In genomic region chr15:49620658-49621326, GRCh38 we compare ENCODE assay signal across 1 cellular context.
TF ChIP-seq lines count a peak whose summit lies in the region.

TSS of gene DTWD1 (plus strand) at chr15:49621048. CDS start at chr15:49625168, 4,120 bp downstream.
TSS of gene FAM227B (minus strand) at chr15:49620818. CDS start at chr15:49615171, 5,647 bp downstream.

TF ChIP-seq in K562, 482 proteins besides CTCF, POLR2A, EP300 and RAD21 (continued from another document and continues in another):
- TF ChIP-seq ZBTB11 (CRISPR knock-in tag; IDR thresholded peaks at IDR 0.05) = peak; percentile 96 to 100 (median 100)
- no peak for TF ChIP-seq SMARCA4 (IDR thresholded peaks at IDR 0.05)
- TF ChIP-seq SMAD1 (IDR thresholded peaks at IDR 0.05; ENCODE audit: low read depth, low read length, partially characterized antibody) = peak; percentile 68
- TF ChIP-seq BDP1 (IDR thresholded peaks at IDR 0.05; ENCODE audit: insufficient read depth, insufficient read length) = no peak
- no peak for TF ChIP-seq CREB5 (CRISPR knock-in tag; IDR thresholded peaks at IDR 0.05)
- TF ChIP-seq ADNP (tag; IDR thresholded peaks at IDR 0.05) = no peak
- TF ChIP-seq MCM7 (IDR thresholded peaks at IDR 0.05) = no peak
- 0 out of 2 replicates have a peak, but pooled peaks have one; percentile 30 for TF ChIP-seq NR2F6 (CRISPR knock-in tag; IDR thresholded peaks at IDR 0.05)
- TF ChIP-seq ELF1 (tag; IDR thresholded peaks at IDR 0.05) = peak; percentile 60; the same call in 1 of the 2 replicates
- TF ChIP-seq ZNF583 (CRISPR knock-in tag; IDR thresholded peaks at IDR 0.05) = no peak
- no peak for TF ChIP-seq POLR2AphosphoS2 (IDR thresholded peaks at IDR 0.05; ENCODE audit: low read length)
- TF ChIP-seq IFI16 (CRISPR knock-in tag; IDR thresholded peaks at IDR 0.05) = no peak
- no peak for TF ChIP-seq THRA (IDR thresholded peaks at IDR 0.05)
- TF ChIP-seq CBX3 (IDR thresholded peaks at IDR 0.05; ENCODE audit: borderline replicate concordance in 1 of 2, low read length in 2 of 2) = peak in 1 of 2 experiments; percentile 92; a peak in 2 of 3 replicates
- no peak for TF ChIP-seq FOXO4 (CRISPR knock-in tag; IDR thresholded peaks at IDR 0.05)
- no peak for TF ChIP-seq TFAM (CRISPR knock-in tag; conservative IDR thresholded peaks at IDR 0.05)
- peak; percentile 91 for TF ChIP-seq MGA (IDR thresholded peaks at IDR 0.05)
- peak; percentile 96 for TF ChIP-seq FIP1L1 (IDR thresholded peaks at IDR 0.05; ENCODE audit: low read depth, low read length, poor library complexity, severe bottlenecking)
- TF ChIP-seq TAL1 (IDR thresholded peaks at IDR 0.05) = no peak
- no peak; the same call in 1 of the 2 replicates for TF ChIP-seq NR1H2 (CRISPR knock-in tag; IDR thresholded peaks at IDR 0.05)
- peak; percentile 85 for TF ChIP-seq ZFX (CRISPR knock-in tag; IDR thresholded peaks at IDR 0.05)
- TF ChIP-seq HDAC6 (IDR thresholded peaks at IDR 0.05; ENCODE audit: low read depth, low read length) = no peak
- TF ChIP-seq HES1 (IDR thresholded peaks at IDR 0.05; ENCODE audit: low read depth) = no peak
- TF ChIP-seq BRF1 (IDR thresholded peaks at IDR 0.05; ENCODE audit: borderline replicate concordance, extremely low read depth, insufficient read length) = no peak
- no peak for TF ChIP-seq NCOA4 (IDR thresholded peaks at IDR 0.05; ENCODE audit: partially characterized antibody)
- TF ChIP-seq SIN3B (IDR thresholded peaks at IDR 0.05; ENCODE audit: low read depth) = no peak; the same call in 1 of the 2 replicates
- no peak for TF ChIP-seq MED1 (CRISPR knock-in tag; IDR thresholded peaks at IDR 0.05; ENCODE audit: borderline replicate concordance)
- TF ChIP-seq SREBF1 (IDR thresholded peaks at IDR 0.05; ENCODE audit: borderline replicate concordance, low read depth, low read length) = no peak
- TF ChIP-seq MEF2A (IDR thresholded peaks at IDR 0.05; ENCODE audit: control insufficient read depth, low read depth, low read length) = no peak
- no peak for TF ChIP-seq HDAC3 (IDR thresholded peaks at IDR 0.05; ENCODE audit: borderline replicate concordance, partially characterized antibody)
- peak; percentile 74; the same call in 1 of the 2 replicates for TF ChIP-seq HMGXB4 (CRISPR knock-in tag; IDR thresholded peaks at IDR 0.05)
- TF ChIP-seq FOXK2 (conservative IDR thresholded peaks at IDR 0.05 in 1 of 2, IDR thresholded peaks at IDR 0.05 in 1 of 2; ENCODE audit: low read depth in 2 of 2) = peak; percentile 93 to 95
- TF ChIP-seq MAX (CRISPR knock-in tag; IDR thresholded peaks at IDR 0.05) = peak; percentile 95
- no peak for TF ChIP-seq SRSF3 (IDR thresholded peaks at IDR 0.05; ENCODE audit: insufficient read depth, low read length)
- no peak for TF ChIP-seq BRF2 (IDR thresholded peaks at IDR 0.05; ENCODE audit: borderline replicate concordance, insufficient read depth, insufficient read length)
